ENCODE assay signal across 24 cellular contexts in genomic region chr22:23302171-23303002, GRCh38.
DNase-seq lines count a peak whose midpoint lies in the region; ATAC-seq, FAIRE-seq and TF ChIP-seq lines count a peak whose summit lies in the region.
"Had no signal": no experiment of that assay in that cellular context is flagged by ENCODE, and none has a peak within 500 bp of the region (broad histone marks: within the 10 kb centered on the region; RNA-seq: fewer than 3 reads in every experiment).

No MANE protein-coding gene starts in this region.

- H2AFZ ChIP-seq in HepG2 (ENCODE audit: low read length) = no peak overlapping the region

- in situ Hi-C loops in HepG2 (cut with HindIII; ENCODE audit: extremely low pct_ligation_motif_present, low pct_unique_long_range_greater_than_20kb) = no loop called here

- no peak overlapping the region for H3K27ac ChIP-seq in left ventricle myocardium inferior (replicated peaks)
- no peak overlapping the region for H3K27ac ChIP-seq in HepG2 (ENCODE audit: extremely low read length, insufficient read depth, low read length)
- peak overlapping the region in 1 of 4 donors; percentile 34 for H3K27ac ChIP-seq in upper lobe of left lung
- H3K27ac ChIP-seq: esophagus muscularis mucosa, uterus had no signal

- H3K27me3 Mint-ChIP-seq in chondrocyte (ENCODE audit: low read depth) = no peaks in the 10 kb centered on the region
- H3K27me3 Mint-ChIP-seq: activated naive CD8-positive, alpha-beta T cell treated with anti-CD3 and anti-CD28 coated beads for 36 hours; B cell had no signal

- TF ChIP-seq RAD21 in HepG2 (CRISPR knock-in tag; IDR thresholded peaks at IDR 0.05) = no peak

- H3K4me2 ChIP-seq in HepG2 (ENCODE audit: low read depth, low read length) = no peak overlapping the region

- POLR2A ChIA-PET in HepG2 (lab: Yijun Ruan, JAX) = no interaction called here

- over 99% methylated on average over 17 of the region's 21 CpGs for WGBS in HepG2 (ENCODE audit: low lambda C conversion rate)
- 84 to 88% methylated on average over 6 to 21 of the region's 21 CpGs for WGBS in upper lobe of left lung, 2 donors

- TF ChIP-seq CTCF in left ventricle myocardium inferior (IDR thresholded peaks at IDR 0.05; ENCODE audit: borderline replicate concordance) = no peak
- no peak for TF ChIP-seq CTCF in chondrocyte (IDR thresholded peaks at IDR 0.05)
- TF ChIP-seq CTCF in HepG2 (CRISPR knock-in tag; IDR thresholded peaks at IDR 0.05) = no peak
- TF ChIP-seq CTCF in upper lobe of left lung (IDR thresholded peaks at IDR 0.05) = no peak

- H3K27ac Mint-ChIP-seq in chondrocyte (ENCODE audit: unreplicated experiment) = peak overlapping the region; percentile 45
- H3K27ac Mint-ChIP-seq: activated naive CD8-positive, alpha-beta T cell treated with anti-CD3 and anti-CD28 coated beads for 36 hours; B cell had no signal

- CTCF ChIA-PET in HepG2 (lab: Yijun Ruan, JAX; ENCODE audit: low intra/inter-chr PET ratio, low total read pairs) = no interaction called here

- H3K36me3 Mint-ChIP-seq in chondrocyte (ENCODE audit: low read depth) = peaks cover 18% of the 10 kb centered on the region
- H3K36me3 Mint-ChIP-seq: activated naive CD8-positive, alpha-beta T cell treated with anti-CD3 and anti-CD28 coated beads for 36 hours had no signal

- H3K9me3 Mint-ChIP-seq in chondrocyte (ENCODE audit: low read depth) = no peaks in the 10 kb centered on the region
- H3K9me3 Mint-ChIP-seq: activated naive CD8-positive, alpha-beta T cell treated with anti-CD3 and anti-CD28 coated beads for 36 hours had no signal

- H3K36me3 ChIP-seq in left ventricle myocardium inferior (peaks cover 49% of the 10 kb centered on the region), HepG2 (replicated peaks in 1 of 2; ENCODE audit: control insufficient read depth in 1 of 2, insufficient read depth in 2 of 2, low read length in 2 of 2) (peaks cover 8 to 31% of the 10 kb centered on the region in 2 experiments; a peak in 4 of 5 replicates), upper lobe of left lung (peaks cover 0 to 64% (median 33%) of the 10 kb centered on the region in 4 donors)
- H3K36me3 ChIP-seq: uterus had no signal

- no TSS peak for BruUV-seq in HepG2 (replicated peaks; lab: Mats Ljungman, UMichigan)

- ATAC-seq in HepG2 (no peak), upper lobe of left lung (ENCODE audit: low FRiP score in 2 of 2) (no peak)
- ATAC-seq: gastroesophageal sphincter, left lobe of liver had no signal

- no peak for FAIRE-seq in HepG2 (lab: Jason Lieb, UNC)
- peak; percentile 89 for FAIRE-seq in urothelium cell line (lab: Jason Lieb, UNC)
- FAIRE-seq: A204.1, bronchial epithelial cell had no signal

- TF ChIP-seq EP300 in HepG2 (IDR thresholded peaks at IDR 0.05; ENCODE audit: low read depth in 2 of 2, low read length in 2 of 2) (no peak), HepG2 (CRISPR knock-in tag; IDR thresholded peaks at IDR 0.05; ENCODE audit: borderline replicate concordance) (no peak), upper lobe of left lung (IDR thresholded peaks at IDR 0.05) (no peak)

- peak; percentile 71 for DNase-seq in cardiac septum (ENCODE audit: low spot score)
- no peak for DNase-seq in left ventricle myocardium inferior
- DNase-seq in chondrocyte (ENCODE audit: low spot score) = peak; percentile 69
- DNase-seq in HepG2 (ENCODE audit: low spot score) = no peak
- DNase-seq in urothelium cell line (ENCODE audit: low spot score) = no peak
- no peak for DNase-seq in NCI-H2196 treated with DMSO at 0.1 percent for 48 hours (lab: John Stamatoyannopoulos, UW; ENCODE audit: unreplicated experiment)
- no peak for DNase-seq in upper lobe of left lung
- DNase-seq in NCI-H510A treated with DMSO at 0.1 percent for 48 hours (lab: John Stamatoyannopoulos, UW) = no peak
- DNase-seq: activated CD4-positive, alpha-beta T cell treated with anti-CD3 and anti-CD28 coated beads for 48 hours; activated naive CD8-positive, alpha-beta T cell treated with anti-CD3 and anti-CD28 coated beads for 36 hours; effector CD8-positive, alpha-beta T cell; HCEC 1CT; NCI-H1417 treated with DMSO at 0.1 percent for 48 hours; NCI-H774; SIG-M5; T-helper 1 cell had no signal

- H3K27me3 ChIP-seq in left ventricle myocardium inferior (ENCODE audit: low read depth) = no peaks in the 10 kb centered on the region
- no peaks in the 10 kb centered on the region for H3K27me3 ChIP-seq in HepG2 (ENCODE audit: control insufficient read depth in 1 of 2, insufficient read depth in 2 of 2, low read length in 2 of 2)
- no peaks in the 10 kb centered on the region for H3K27me3 ChIP-seq in upper lobe of left lung
- H3K27me3 ChIP-seq: esophagus muscularis mucosa, gastroesophageal sphincter, uterus had no signal

- intact Hi-C loops in cardiac septum (cut with DNase I) (no loop called here), left ventricle myocardium inferior (cut with micrococcal nuclease) (no loop called here), HepG2 (cut with micrococcal nuclease; ENCODE audit: unreplicated experiment) (no loop called here)

- TF ChIP-seq POLR2A in HepG2 (IDR thresholded peaks at IDR 0.05; ENCODE audit: insufficient read depth in 1 of 2, low read depth in 2 of 2, low read length in 2 of 2) = no peak
- no peak for TF ChIP-seq POLR2A in upper lobe of left lung (IDR thresholded peaks at IDR 0.05)

- no peak overlapping the region for H3K9ac ChIP-seq in HepG2 (ENCODE audit: insufficient read depth, low read depth, low read length)

- peaks cover 10% of the 10 kb centered on the region for H3K4me1 Mint-ChIP-seq in chondrocyte (ENCODE audit: low read depth)
- H3K4me1 Mint-ChIP-seq: activated naive CD8-positive, alpha-beta T cell treated with anti-CD3 and anti-CD28 coated beads for 36 hours; B cell had no signal

- H3K79me2 ChIP-seq in HepG2 (ENCODE audit: insufficient read depth, low read length) = no peaks in the 10 kb centered on the region

- H3K9me3 ChIP-seq in left ventricle myocardium inferior (replicated peaks) (no peaks in the 10 kb centered on the region), HepG2 (ENCODE audit: low read length) (no peaks in the 10 kb centered on the region), upper lobe of left lung (no peaks in the 10 kb centered on the region)
- H3K9me3 ChIP-seq: Caco-2, esophagus muscularis mucosa, gastroesophageal sphincter, uterus had no signal

- H3K4me3 Mint-ChIP-seq in chondrocyte (ENCODE audit: unreplicated experiment) = no peak overlapping the region
- H3K4me3 Mint-ChIP-seq: activated naive CD8-positive, alpha-beta T cell treated with anti-CD3 and anti-CD28 coated beads for 36 hours; B cell had no signal

- no peaks in the 10 kb centered on the region for H4K20me1 ChIP-seq in HepG2 (ENCODE audit: insufficient read depth, low read length)

- H3K4me1 ChIP-seq in left ventricle myocardium inferior (peaks cover 27% of the 10 kb centered on the region), HepG2 (ENCODE audit: insufficient read depth, low read length) (no peaks in the 10 kb centered on the region), upper lobe of left lung (peaks cover 17 to 32% (median 21%) of the 10 kb centered on the region in 4 donors)
- H3K4me1 ChIP-seq: Caco-2, uterus had no signal

- H3K4me3 ChIP-seq in left ventricle myocardium inferior (no peak overlapping the region), HepG2 (replicated peaks in 1 of 3; ENCODE audit: insufficient read depth in 1 of 3, low read depth in 2 of 3, low read length in 3 of 3) (no peak overlapping the region), upper lobe of left lung (no peak overlapping the region)
- H3K4me3 ChIP-seq: esophagus muscularis mucosa, gastroesophageal sphincter, uterus had no signal

TF ChIP-seq in HepG2, 621 proteins besides CTCF, POLR2A, EP300 and RAD21:
- TF ChIP-seq ZNF510 (CRISPR knock-in tag; IDR thresholded peaks at IDR 0.05; ENCODE audit: low read depth) (no peak), RBM22 (optimal IDR thresholded peaks at IDR 0.05; ENCODE audit: low read length) (peak; percentile 49), AGO2 (optimal IDR thresholded peaks at IDR 0.05; ENCODE audit: low read depth, low read length) (peak; percentile 23)

Comparison
In these comparisons a context has a peak if more than half of its experiments do, and no peak if none do; other contexts are left out.
1. DNase-seq: peak in cardiac septum (single experiment) and chondrocyte (single experiment); none in left ventricle myocardium inferior (single experiment), HepG2 (single experiment), urothelium cell line (single experiment), NCI-H2196 treated with DMSO at 0.1 percent for 48 hours (single experiment), upper lobe of left lung (0 of 2) and NCI-H510A treated with DMSO at 0.1 percent for 48 hours (single experiment).